Comparison of ENCODE assay signal across 10 cellular contexts in genomic region chr1:24946861-24947658, GRCh38. TPM values are rescaled to one million over a fixed set of nuclear protein-coding genes. Genes with fewer than 3 reads are reported as not detected.
DNase-seq lines count a peak whose midpoint lies in the region; ATAC-seq and TF ChIP-seq lines count a peak whose summit lies in the region.
"Had no signal": no experiment of that assay in that cellular context is flagged by ENCODE, and none has a peak within 500 bp of the region (broad histone marks: within the 10 kb centered on the region; RNA-seq: fewer than 3 reads in every experiment).

No MANE protein-coding gene starts in this region.

- intact Hi-C loops in CD8-positive, alpha-beta T cell (cut with DNase I, micrococcal nuclease): no loop called here
- intact Hi-C loops in activated T-helper 2 cell treated with anti-CD3 and anti-CD28 coated beads, Interferon-gamma antibody, Interleukin-2, Interleukin-4, amounts not matched to agents 10 μg/mL and 5 μg/mL and 100 μg/mL, durations not matched to agents 14 hours and 24 hours and 36 hours (cut with micrococcal nuclease): no loop called here

- no peaks in the 10 kb centered on the region for H3K27me3 Mint-ChIP-seq in CD8-positive, alpha-beta T cell (ENCODE audit: low read depth)
- H3K27me3 Mint-ChIP-seq in activated T-helper 2 cell treated with anti-CD3 and anti-CD28 coated beads, Interferon-gamma antibody, Interleukin-2, Interleukin-4, amounts not matched to agents 10 μg/mL and 5 μg/mL and 100 μg/mL, durations not matched to agents 14 hours and 24 hours and 36 hours (ENCODE audit: low read depth): no peaks in the 10 kb centered on the region
- no peaks in the 10 kb centered on the region for H3K27me3 Mint-ChIP-seq in T-helper 17 cell

- H3K9me3 Mint-ChIP-seq in CD8-positive, alpha-beta T cell: no peaks in the 10 kb centered on the region
- H3K9me3 Mint-ChIP-seq in activated T-helper 2 cell treated with anti-CD3 and anti-CD28 coated beads, Interferon-gamma antibody, Interleukin-2, Interleukin-4, amounts not matched to agents 10 μg/mL and 5 μg/mL and 100 μg/mL, durations not matched to agents 14 hours and 24 hours and 36 hours: no peaks in the 10 kb centered on the region

- H3K4me1 ChIP-seq in CD8-positive, alpha-beta T cell (ENCODE audit: insufficient read depth, low read length): peaks cover 14% of the 10 kb centered on the region

- CTCF ChIA-PET in CD8-positive, alpha-beta T cell (lab: Charles Lee): interaction anchor here (0.6 to 10.2 kb wide), 16 partner anchors 8 to 259 kb away, joined by 3 to 81 read pairs (median 4); partner anchors contain the start of gene RUNX3

- H3K9me3 ChIP-seq in CD8-positive, alpha-beta T cell (ENCODE audit: low read length): no peaks in the 10 kb centered on the region
- H3K9me3 ChIP-seq in T-helper 17 cell (ENCODE audit: control insufficient read depth, low read length, poor library complexity, severe bottlenecking): no peaks in the 10 kb centered on the region

- H3K27me3 ChIP-seq in CD8-positive, alpha-beta T cell (ENCODE audit: insufficient read depth, low read length): no peaks in the 10 kb centered on the region

- peaks cover 59% of the 10 kb centered on the region for H3K4me1 Mint-ChIP-seq in CD8-positive, alpha-beta T cell (ENCODE audit: low read depth)
- peaks cover 53% of the 10 kb centered on the region for H3K4me1 Mint-ChIP-seq in activated T-helper 2 cell treated with anti-CD3 and anti-CD28 coated beads, Interferon-gamma antibody, Interleukin-2, Interleukin-4, amounts not matched to agents 10 μg/mL and 5 μg/mL and 100 μg/mL, durations not matched to agents 14 hours and 24 hours and 36 hours (ENCODE audit: low read depth)
- H3K4me1 Mint-ChIP-seq in T-helper 17 cell: peaks cover 12% of the 10 kb centered on the region

- peak overlapping the region; percentile 41 for H3K27ac Mint-ChIP-seq in CD8-positive, alpha-beta T cell
- peak overlapping the region; percentile 62 for H3K27ac Mint-ChIP-seq in activated T-helper 2 cell treated with anti-CD3 and anti-CD28 coated beads, Interferon-gamma antibody, Interleukin-2, Interleukin-4, amounts not matched to agents 10 μg/mL and 5 μg/mL and 100 μg/mL, durations not matched to agents 14 hours and 24 hours and 36 hours
- H3K27ac Mint-ChIP-seq in T-helper 17 cell: no peak overlapping the region

- no peak overlapping the region for H3K27ac ChIP-seq in CD8-positive, alpha-beta T cell (ENCODE audit: low read depth, low read length)

- ATAC-seq in CD8-positive, alpha-beta T cell: no peak
- ATAC-seq in GM19025 (IDR thresholded peaks at IDR 0.05; ENCODE audit: low read depth, unreplicated experiment) (peak; percentile 88), HG02970 (IDR thresholded peaks at IDR 0.05; ENCODE audit: low FRiP score, unreplicated experiment) (peak; percentile 69), T-helper 17 cell (no peak)

- no peak for TF ChIP-seq CTCF in CD8-positive, alpha-beta T cell (IDR thresholded peaks at IDR 0.05)

- DNase-seq in CD8-positive, alpha-beta T cell: no peak
- no peak for DNase-seq in activated T-helper 2 cell treated with anti-CD3 and anti-CD28 coated beads, Interferon-gamma antibody, Interleukin-2, Interleukin-4, amounts not matched to agents 10 μg/mL and 5 μg/mL and 100 μg/mL, durations not matched to agents 14 hours and 24 hours and 36 hours (ENCODE audit: low spot score)
- DNase-seq in T-helper 17 cell: no peak
- no peak for DNase-seq in NCI-H187 (lab: John Stamatoyannopoulos, UW)
- DNase-seq in hypothalamus (lab: John Stamatoyannopoulos, UW): no peak
- no peak for DNase-seq in activated CD4-positive, alpha-beta T cell treated with anti-CD3 and anti-CD28 coated beads, Interleukin-2, amount 50 U/mL, for 48 hours
- DNase-seq: NCI-H82 had no signal

- H3K4me3 Mint-ChIP-seq in CD8-positive, alpha-beta T cell: no peak overlapping the region
- no peak overlapping the region for H3K4me3 Mint-ChIP-seq in activated T-helper 2 cell treated with anti-CD3 and anti-CD28 coated beads, Interferon-gamma antibody, Interleukin-2, Interleukin-4, amounts not matched to agents 10 μg/mL and 5 μg/mL and 100 μg/mL, durations not matched to agents 14 hours and 24 hours and 36 hours (ENCODE audit: low read depth)
- H3K4me3 Mint-ChIP-seq in T-helper 17 cell: no peak overlapping the region

- no peaks in the 10 kb centered on the region for H3K36me3 ChIP-seq in CD8-positive, alpha-beta T cell (ENCODE audit: insufficient read depth, low read length)

- POLR2A ChIA-PET in CD8-positive, alpha-beta T cell (lab: Charles Lee): interaction anchor here (0.5 to 1.4 kb wide), 4 partner anchors 16 to 294 kb away, joined by 3 read pairs; no protein-coding TSS in a partner anchor

- no peak overlapping the region for H3K4me3 ChIP-seq in CD8-positive, alpha-beta T cell (ENCODE audit: low read depth, low read length)
- H3K4me3 ChIP-seq: lung had no signal

- H3K36me3 Mint-ChIP-seq in CD8-positive, alpha-beta T cell: peaks cover 8% of the 10 kb centered on the region
- peaks cover 69% of the 10 kb centered on the region for H3K36me3 Mint-ChIP-seq in activated T-helper 2 cell treated with anti-CD3 and anti-CD28 coated beads, Interferon-gamma antibody, Interleukin-2, Interleukin-4, amounts not matched to agents 10 μg/mL and 5 μg/mL and 100 μg/mL, durations not matched to agents 14 hours and 24 hours and 36 hours (ENCODE audit: low read depth)
- H3K36me3 Mint-ChIP-seq in T-helper 17 cell (ENCODE audit: low read depth): no peaks in the 10 kb centered on the region

RNA-seq across cellular contexts. Expression of gene RUNX3, which starts 17.0 kb away (rescaled TPM):
- total RNA-seq in CD8-positive, alpha-beta T cell: 100 to 1,000 TPM; 423 to 424 TPM
- total RNA-seq in activated T-helper 2 cell treated with anti-CD3 and anti-CD28 coated beads, Interferon-gamma antibody, Interleukin-2, Interleukin-4, amounts not matched to agents 10 μg/mL and 5 μg/mL and 100 μg/mL, durations not matched to agents 14 hours and 24 hours and 36 hours: 129 and 135 TPM in 2 replicates
- total RNA-seq in T-helper 17 cell: 100 to 1,000 TPM; 186 to 243 TPM

Comparison
In these comparisons a context has a peak if more than half of its experiments do, and no peak if none do; other contexts are left out.
1. ATAC-seq: peak in GM19025 (single experiment) and HG02970 (single experiment); none in CD8-positive, alpha-beta T cell (single experiment) and T-helper 17 cell (single experiment).